In genomic region chr17:71142333-71142732, GRCh38 we compare ENCODE assay signal across 19 cellular contexts.
DNase-seq lines count a peak whose midpoint lies in the region; ATAC-seq and TF ChIP-seq lines count a peak whose summit lies in the region.
"Had no signal": no experiment of that assay in that cellular context is flagged by ENCODE, and none has a peak within 500 bp of the region (broad histone marks: within the 10 kb centered on the region; RNA-seq: fewer than 3 reads in every experiment).

No MANE protein-coding gene starts in this region.

- no peaks in the 10 kb centered on the region for H3K27me3 ChIP-seq in left lung

- H3K4me1 Mint-ChIP-seq in activated T-helper 17 cell treated with anti-CD3 and anti-CD28 coated beads, Interleukin-2, amount 50 U/mL, for 72 hours: no peaks in the 10 kb centered on the region
- H3K4me1 Mint-ChIP-seq: CD14-positive monocyte had no signal

- peaks cover 2% of the 10 kb centered on the region for H3K27me3 Mint-ChIP-seq in activated T-helper 17 cell treated with anti-CD3 and anti-CD28 coated beads, Interleukin-2, amount 50 U/mL, for 72 hours

- TF ChIP-seq CTCF in left lung (IDR thresholded peaks at IDR 0.05): no peak

- H3K4me3 ChIP-seq in left lung: no peak overlapping the region
- H3K4me3 ChIP-seq: GM12878 had no signal

- intact Hi-C loops in left lung (cut with DNase I): no loop called here

- H3K27ac ChIP-seq in left lung: no peak overlapping the region
- H3K27ac ChIP-seq: 22Rv1 had no signal

- ATAC-seq in left lung (peak; percentile 86), HG03460 (IDR thresholded peaks at IDR 0.05; ENCODE audit: unreplicated experiment) (no peak)
- ATAC-seq in activated T-helper 17 cell treated with anti-CD3 and anti-CD28 coated beads, Interleukin-2, amount 50 U/mL, for 72 hours (replicated peaks): no peak
- ATAC-seq: GM12878, SK-N-SH treated with all-trans-retinoic acid at 6 μM for 48 hours had no signal

- H3K4me3 Mint-ChIP-seq in activated T-helper 17 cell treated with anti-CD3 and anti-CD28 coated beads, Interleukin-2, amount 50 U/mL, for 72 hours: no peak overlapping the region
- H3K4me3 Mint-ChIP-seq: CD14-positive monocyte had no signal

- peak; percentile 10 for DNase-seq in DMS153 treated with DMSO at 0.1 percent for 48 hours (lab: John Stamatoyannopoulos, UW; ENCODE audit: unreplicated experiment)
- no peak for DNase-seq in DMS153 (lab: John Stamatoyannopoulos, UW)
- DNase-seq in DMS53 (lab: John Stamatoyannopoulos, UW): peak; percentile 26
- peak; percentile 46 for DNase-seq in NCI-H748 treated with DMSO at 0.1 percent for 48 hours (lab: John Stamatoyannopoulos, UW)
- no peak for DNase-seq in left lung
- DNase-seq in stimulated activated CD4-positive, alpha-beta T cell treated with anti-CD3 and anti-CD28 coated beads, Interleukin-4, amount 100 ng/mL, for 24 hours: no peak
- DNase-seq: COR-L47, DMS79, KBM-7, NCI-H1048, NCI-H2171, NCI-H526 treated with DMSO at 0.1 percent for 48 hours, SHP77 had no signal

- no peaks in the 10 kb centered on the region for H3K36me3 Mint-ChIP-seq in activated T-helper 17 cell treated with anti-CD3 and anti-CD28 coated beads, Interleukin-2, amount 50 U/mL, for 72 hours (ENCODE audit: low read depth)
- H3K36me3 Mint-ChIP-seq: CD14-positive monocyte had no signal

- H3K4me1 ChIP-seq in left lung: no peaks in the 10 kb centered on the region

- no peaks in the 10 kb centered on the region for H3K36me3 ChIP-seq in left lung

- no peaks in the 10 kb centered on the region for H3K9me3 Mint-ChIP-seq in activated T-helper 17 cell treated with anti-CD3 and anti-CD28 coated beads, Interleukin-2, amount 50 U/mL, for 72 hours

- H3K9me3 ChIP-seq in left lung: no peaks in the 10 kb centered on the region

- no peak overlapping the region for H3K27ac Mint-ChIP-seq in activated T-helper 17 cell treated with anti-CD3 and anti-CD28 coated beads, Interleukin-2, amount 50 U/mL, for 72 hours
- H3K27ac Mint-ChIP-seq: CD14-positive monocyte had no signal

Comparison
In these comparisons a context has a peak if more than half of its experiments do, and no peak if none do; other contexts are left out.
1. DNase-seq: peak in DMS153 treated with DMSO at 0.1 percent for 48 hours (single experiment), DMS53 (single experiment) and NCI-H748 treated with DMSO at 0.1 percent for 48 hours (single experiment); none in DMS153 (single experiment), left lung (0 of 2) and stimulated activated CD4-positive, alpha-beta T cell treated with anti-CD3 and anti-CD28 coated beads, Interleukin-4, amount 100 ng/mL, for 24 hours (single experiment).